ENCODE assay signal across 20 cellular contexts in the genomic region with DNA sequence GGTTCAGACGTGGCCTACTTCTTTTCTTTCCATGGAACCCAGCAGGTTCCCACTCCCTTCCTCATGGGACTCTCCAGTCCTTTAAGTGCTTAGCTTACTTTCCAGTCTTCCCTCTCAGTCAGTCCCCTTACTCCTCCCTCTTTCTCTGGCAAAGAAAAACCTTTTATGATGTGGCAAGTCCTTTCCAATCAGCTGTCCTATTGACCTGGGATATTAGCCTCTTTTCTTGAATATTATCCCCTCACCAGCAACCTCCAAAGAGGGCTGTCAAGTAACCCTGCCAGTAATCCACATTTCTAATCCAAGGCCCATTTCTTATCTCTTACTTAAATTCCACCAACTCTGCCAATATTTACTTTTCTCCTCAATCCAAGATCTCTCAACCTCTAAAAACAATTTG. TPM values are rescaled to one million over a fixed set of nuclear protein-coding genes. Genes with fewer than 3 reads are reported as not detected.
"Had no signal": no experiment of that assay in that cellular context is flagged by ENCODE, and none has a peak within 500 bp of the region (broad histone marks: within the 10 kb centered on the region; RNA-seq: fewer than 3 reads in every experiment).

No MANE protein-coding gene starts in this region.

- FAIRE-seq: kidney had no signal

- H3K27ac ChIP-seq: ascending aorta, cardiac muscle cell, gastrocnemius medialis, sigmoid colon, thoracic aorta, WERI-Rb-1 had no signal

- H3K9me3 Mint-ChIP-seq: activated T-helper 1 cell treated with anti-CD3 and anti-CD28 coated beads, Interleukin-12 subunit alpha, Interleukin-12 subunit beta, Interleukin-2, Interleukin-4 antibody, amounts not matched to agents 30 ng/mL and 10 ng/mL and 1 ng/mL, durations not matched to agents 14 hours and 24 hours and 36 hours; natural killer cell; stimulated activated naive CD8-positive, alpha-beta T cell treated with anti-CD3 and anti-CD28 coated beads, Interleukin-15, amount 100 ng/mL, for 72 hours had no signal

- H3K4me3 ChIP-seq: ascending aorta, cardiac muscle cell, coronary artery, gastrocnemius medialis, lung, sigmoid colon, thoracic aorta had no signal

- H3K27me3 Mint-ChIP-seq: stimulated activated naive CD8-positive, alpha-beta T cell treated with anti-CD3 and anti-CD28 coated beads, Interleukin-15, amount 100 ng/mL, for 72 hours had no signal

- H3K4me1 ChIP-seq: sigmoid colon had no signal

- ATAC-seq: activated CD8-positive, alpha-beta T cell treated with anti-CD3 and anti-CD28 coated beads, Interleukin-2, amount 10 ng/mL, durations not matched to agents 7 days and 5 days; gastrocnemius medialis; natural killer cell; stimulated activated naive CD8-positive, alpha-beta T cell treated with anti-CD3 and anti-CD28 coated beads, Interleukin-15, amount 100 ng/mL, for 72 hours had no signal

- H3K27me3 ChIP-seq: ascending aorta, cardiac muscle cell, gastrocnemius medialis, sigmoid colon had no signal

- DNase-seq: activated CD4-positive, alpha-beta T cell treated with anti-CD3 and anti-CD28 coated beads for 4 hours; activated CD8-positive, alpha-beta T cell treated with anti-CD3 and anti-CD28 coated beads, Interleukin-2, amount 10 ng/mL, durations not matched to agents 7 days and 5 days; activated naive CD4-positive, alpha-beta T cell; effector CD8-positive, alpha-beta T cell; gastrocnemius medialis; kidney; natural killer cell; occipital lobe; sigmoid colon; stimulated activated CD4-positive, alpha-beta T cell treated with anti-CD3 and anti-CD28 coated beads, Interleukin-2, amount 100 ng/mL, for 48 hours; stimulated activated naive CD8-positive, alpha-beta T cell treated with anti-CD3 and anti-CD28 coated beads, Interleukin-15, amount 100 ng/mL, for 72 hours; T1000; WERI-Rb-1 had no signal

- H3K9me3 ChIP-seq: ascending aorta, gastrocnemius medialis, sigmoid colon, thoracic aorta had no signal

- H3K36me3 ChIP-seq: ascending aorta, cardiac muscle cell, gastrocnemius medialis, sigmoid colon, thoracic aorta, WERI-Rb-1 had no signal

- H3K36me3 Mint-ChIP-seq: natural killer cell had no signal

- H3K27ac Mint-ChIP-seq: activated CD8-positive, alpha-beta T cell treated with anti-CD3 and anti-CD28 coated beads, Interleukin-2, amount 10 ng/mL, durations not matched to agents 7 days and 5 days; activated T-helper 1 cell treated with anti-CD3 and anti-CD28 coated beads, Interleukin-12 subunit alpha, Interleukin-12 subunit beta, Interleukin-2, Interleukin-4 antibody, amounts not matched to agents 30 ng/mL and 10 ng/mL and 1 ng/mL, durations not matched to agents 14 hours and 24 hours and 36 hours; progenitor cell of endocrine pancreas; stimulated activated naive CD8-positive, alpha-beta T cell treated with anti-CD3 and anti-CD28 coated beads, Interleukin-15, amount 100 ng/mL, for 72 hours had no signal

- H3K4me3 Mint-ChIP-seq: activated CD8-positive, alpha-beta T cell treated with anti-CD3 and anti-CD28 coated beads, Interleukin-2, amount 10 ng/mL, durations not matched to agents 7 days and 5 days; activated T-helper 1 cell treated with anti-CD3 and anti-CD28 coated beads, Interleukin-12 subunit alpha, Interleukin-12 subunit beta, Interleukin-2, Interleukin-4 antibody, amounts not matched to agents 30 ng/mL and 10 ng/mL and 1 ng/mL, durations not matched to agents 14 hours and 24 hours and 36 hours; natural killer cell; stimulated activated naive CD8-positive, alpha-beta T cell treated with anti-CD3 and anti-CD28 coated beads, Interleukin-15, amount 100 ng/mL, for 72 hours had no signal

RNA-seq across cellular contexts. Expression of a gene that starts 42.6 kb away (rescaled TPM):
- polyA plus RNA-seq: cardiac muscle cell had no signal
